In genomic region chr9:33135086-33135958, GRCh38 we compare ENCODE assay signal across 15 cellular contexts. TPM values are rescaled to one million over a fixed set of nuclear protein-coding genes. Genes with fewer than 3 reads are reported as not detected.
DNase-seq lines count a peak whose midpoint lies in the region; ATAC-seq and TF ChIP-seq lines count a peak whose summit lies in the region.
"Had no signal": no experiment of that assay in that cellular context is flagged by ENCODE, and none has a peak within 500 bp of the region (broad histone marks: within the 10 kb centered on the region; RNA-seq: fewer than 3 reads in every experiment).

No MANE protein-coding gene starts in this region.

- H3K4me1 Mint-ChIP-seq in activated CD8-positive, alpha-beta T cell treated with anti-CD3 and anti-CD28 coated beads, Interleukin-2, amount 10 ng/mL, durations not matched to agents 7 days and 5 days (ENCODE audit: low read depth), result peaks cover 66% of the 10 kb centered on the region
- peaks cover 69 to 86% of the 10 kb centered on the region in 2 donors for H3K4me1 Mint-ChIP-seq in stimulated activated naive B cell treated with anti-CD40 and anti-IgM and Interleukin-4, amounts not matched to agents 10 μg/mL and 1 μg/mL and 100 μg/mL, for 72 hours

- peaks cover 47% of the 10 kb centered on the region for H3K36me3 ChIP-seq in lower lobe of right lung
- H3K36me3 ChIP-seq: breast epithelium had no signal

- no peaks in the 10 kb centered on the region for H3K27me3 Mint-ChIP-seq in activated CD8-positive, alpha-beta T cell treated with anti-CD3 and anti-CD28 coated beads, Interleukin-2, amount 10 ng/mL, durations not matched to agents 7 days and 5 days (ENCODE audit: low read depth)
- H3K27me3 Mint-ChIP-seq in stimulated activated naive B cell treated with anti-CD40 and anti-IgM and Interleukin-4, amounts not matched to agents 10 μg/mL and 1 μg/mL and 100 μg/mL, for 72 hours, result no peaks in the 10 kb centered on the region

- no peak overlapping the region for H3K4me3 ChIP-seq in lower lobe of right lung
- H3K4me3 ChIP-seq: esophagus muscularis mucosa had no signal

- peaks cover 23% of the 10 kb centered on the region for H3K36me3 Mint-ChIP-seq in activated CD8-positive, alpha-beta T cell treated with anti-CD3 and anti-CD28 coated beads, Interleukin-2, amount 10 ng/mL, durations not matched to agents 7 days and 5 days (ENCODE audit: low read depth)
- peaks cover 32 to 57% of the 10 kb centered on the region in 2 donors for H3K36me3 Mint-ChIP-seq in stimulated activated naive B cell treated with anti-CD40 and anti-IgM and Interleukin-4, amounts not matched to agents 10 μg/mL and 1 μg/mL and 100 μg/mL, for 72 hours

- no peak overlapping the region for H3K4me3 Mint-ChIP-seq in activated CD8-positive, alpha-beta T cell treated with anti-CD3 and anti-CD28 coated beads, Interleukin-2, amount 10 ng/mL, durations not matched to agents 7 days and 5 days
- peak overlapping the region; percentile 63 to 69 for H3K4me3 Mint-ChIP-seq in stimulated activated naive B cell treated with anti-CD40 and anti-IgM and Interleukin-4, amounts not matched to agents 10 μg/mL and 1 μg/mL and 100 μg/mL, for 72 hours

- H3K9me3 ChIP-seq in lower lobe of right lung, result no peaks in the 10 kb centered on the region
- H3K9me3 ChIP-seq: breast epithelium, esophagus muscularis mucosa had no signal

- POLR2A ChIA-PET in activated CD8-positive, alpha-beta T cell treated with anti-CD3 and anti-CD28 coated beads, Interleukin-2, amount 10 ng/mL, durations not matched to agents 7 days and 5 days (lab: Charles Lee), result interaction anchor here (0.6 kb wide), 1 partner anchor 11 kb away, joined by 3 read pairs; no protein-coding TSS in a partner anchor

- peaks cover 72% of the 10 kb centered on the region for H3K4me1 ChIP-seq in lower lobe of right lung

- CTCF ChIA-PET in activated CD8-positive, alpha-beta T cell treated with anti-CD3 and anti-CD28 coated beads, Interleukin-2, amount 10 ng/mL, durations not matched to agents 7 days and 5 days (lab: Charles Lee), result interaction anchor here (0.7 to 0.9 kb wide), 2 partner anchors 32 to 35 kb away, joined by 3 read pairs; partner anchors contain the start of gene B4GALT1

- no peak for ATAC-seq in activated CD8-positive, alpha-beta T cell treated with anti-CD3 and anti-CD28 coated beads, Interleukin-2, amount 10 ng/mL, durations not matched to agents 7 days and 5 days
- ATAC-seq in lower lobe of right lung (no peak), GM21423 (IDR thresholded peaks at IDR 0.05; ENCODE audit: unreplicated experiment) (no peak), HG02610 (IDR thresholded peaks at IDR 0.05; ENCODE audit: unreplicated experiment) (no peak), HG02678 (IDR thresholded peaks at IDR 0.05; ENCODE audit: unreplicated experiment) (no peak)
- peak; percentile 40 to 47 for ATAC-seq in stimulated activated naive B cell treated with anti-CD40 and anti-IgM and Interleukin-4, amounts not matched to agents 10 μg/mL and 1 μg/mL and 100 μg/mL, for 72 hours (replicated peaks)
- ATAC-seq: SK-N-SH treated with all-trans-retinoic acid at 6 μM for 48 hours had no signal

- no peak for TF ChIP-seq CTCF in lower lobe of right lung (IDR thresholded peaks at IDR 0.05)

- H3K27me3 ChIP-seq in lower lobe of right lung (ENCODE audit: low read depth), result no peaks in the 10 kb centered on the region
- H3K27me3 ChIP-seq: breast epithelium, esophagus muscularis mucosa had no signal

- no peaks in the 10 kb centered on the region for H3K9me3 Mint-ChIP-seq in activated CD8-positive, alpha-beta T cell treated with anti-CD3 and anti-CD28 coated beads, Interleukin-2, amount 10 ng/mL, durations not matched to agents 7 days and 5 days (ENCODE audit: insufficient read depth)
- H3K9me3 Mint-ChIP-seq in stimulated activated naive B cell treated with anti-CD40 and anti-IgM and Interleukin-4, amounts not matched to agents 10 μg/mL and 1 μg/mL and 100 μg/mL, for 72 hours, result no peaks in the 10 kb centered on the region

- peak; percentile 34 for DNase-seq in activated CD8-positive, alpha-beta memory T cell treated with anti-CD3 and anti-CD28 coated beads, Interleukin-2, amount 50 U/mL, for 48 hours
- DNase-seq in activated CD8-positive, alpha-beta memory T cell treated with anti-CD3 and anti-CD28 coated beads for 24 hours, result no peak
- DNase-seq in activated CD8-positive, alpha-beta T cell treated with anti-CD3 and anti-CD28 coated beads, Interleukin-2, amount 10 ng/mL, durations not matched to agents 7 days and 5 days, result no peak
- no peak for DNase-seq in lower lobe of right lung
- DNase-seq in stimulated activated naive B cell treated with anti-CD40 and anti-IgM and Interleukin-4, amounts not matched to agents 10 μg/mL and 1 μg/mL and 100 μg/mL, for 72 hours, result no peak
- DNase-seq: activated CD8-positive, alpha-beta memory T cell treated with anti-CD3 and anti-CD28 coated beads, Interleukin-2, amount 50 U/mL, for 4 hours; GOT3; NCI-H510A; posterior cingulate gyrus had no signal

- intact Hi-C loops in lower lobe of right lung (cut with DNase I), result no loop called here

- peak overlapping the region; percentile 24 for H3K27ac ChIP-seq in lower lobe of right lung

- H3K27ac Mint-ChIP-seq in activated CD8-positive, alpha-beta T cell treated with anti-CD3 and anti-CD28 coated beads, Interleukin-2, amount 10 ng/mL, durations not matched to agents 7 days and 5 days, result peak overlapping the region; percentile 37
- H3K27ac Mint-ChIP-seq in stimulated activated naive B cell treated with anti-CD40 and anti-IgM and Interleukin-4, amounts not matched to agents 10 μg/mL and 1 μg/mL and 100 μg/mL, for 72 hours, result peak overlapping the region; percentile 90

RNA-seq across cellular contexts. Expression of gene B4GALT1, which starts 31.8 kb away (rescaled TPM):
- total RNA-seq in activated CD8-positive, alpha-beta T cell treated with anti-CD3 and anti-CD28 coated beads, Interleukin-2, amount 10 ng/mL, durations not matched to agents 7 days and 5 days, result 10 to 100 TPM; 27.8 to 28.5 TPM
- total RNA-seq in lower lobe of right lung, result 72.0 TPM

RNA-seq across cellular contexts. Expression of gene SMU1, which starts 58.8 kb away (rescaled TPM):
- 10 to 100 TPM; 21.7 to 22.6 TPM for total RNA-seq in activated CD8-positive, alpha-beta T cell treated with anti-CD3 and anti-CD28 coated beads, Interleukin-2, amount 10 ng/mL, durations not matched to agents 7 days and 5 days
- total RNA-seq in lower lobe of right lung, result 20.5 TPM

Comparison
In these comparisons a context has a peak if more than half of its experiments do, and no peak if none do; other contexts are left out.
1. ATAC-seq: peak in stimulated activated naive B cell treated with anti-CD40 and anti-IgM and Interleukin-4, amounts not matched to agents 10 μg/mL and 1 μg/mL and 100 μg/mL, for 72 hours (2 of 2); none in activated CD8-positive, alpha-beta T cell treated with anti-CD3 and anti-CD28 coated beads, Interleukin-2, amount 10 ng/mL, durations not matched to agents 7 days and 5 days (single experiment), lower lobe of right lung (0 of 2), GM21423 (single experiment), HG02610 (single experiment) and HG02678 (single experiment).